In genomic region chr9:73080110-73080683, GRCh38 we compare ENCODE assay signal across 21 cellular contexts.
DNase-seq lines count a peak whose midpoint lies in the region; ATAC-seq, FAIRE-seq and TF ChIP-seq lines count a peak whose summit lies in the region.
"Had no signal": no experiment of that assay in that cellular context is flagged by ENCODE, and none has a peak within 500 bp of the region (broad histone marks: within the 10 kb centered on the region; RNA-seq: fewer than 3 reads in every experiment).

No MANE protein-coding gene starts in this region.

- H2BK12ac ChIP-seq in trophoblast cell (ENCODE audit: low read length), result peak overlapping the region; percentile 22

- DNase-seq in Daoy (ENCODE audit: low read depth), result peak; percentile 20
- peak; percentile 57 to 67 for DNase-seq in NCI-H524 (lab: John Stamatoyannopoulos, UW)
- no peak for DNase-seq in foreskin keratinocyte
- no peak for DNase-seq in trophoblast cell
- DNase-seq in D721Med (ENCODE audit: insufficient read length, low spot score), result no peak
- no peak for DNase-seq in frontal cortex (ENCODE audit: low spot score in 2 of 2)
- DNase-seq in activated CD8-positive, alpha-beta T cell treated with anti-CD3 and anti-CD28 coated beads, Interleukin-2, amount 10 ng/mL, durations not matched to agents 7 days and 5 days, result no peak
- no peak for DNase-seq in stimulated activated CD4-positive, alpha-beta T cell treated with anti-CD3 and anti-CD28 coated beads, Interleukin-4, amount 100 ng/mL, for 1 hour
- DNase-seq: activated CD4-positive, alpha-beta T cell treated with anti-CD3 and anti-CD28 coated beads for 36 hours; COR-L47; effector memory CD8-positive, alpha-beta T cell; gastrocnemius medialis; immature natural killer cell; NCI-H1436; NCI-H226; small intestine; T1000 had no signal

- no CpG with 5 or more reads among the region's 3 CpGs for WGBS in trophoblast cell (ENCODE audit: extremely low coverage, insufficient coverage, insufficient read length)

- no peak overlapping the region for H3K27ac ChIP-seq in foreskin keratinocyte
- no peak overlapping the region for H3K27ac ChIP-seq in trophoblast cell (ENCODE audit: low read depth, low read length)
- H3K27ac ChIP-seq: gastrocnemius medialis had no signal

- H4K12ac ChIP-seq in trophoblast cell (ENCODE audit: low read depth, low read length), result no peak overlapping the region

- no peak overlapping the region for H3K9ac ChIP-seq in trophoblast cell (ENCODE audit: low read length)

- no peaks in the 10 kb centered on the region for H3K9me3 Mint-ChIP-seq in activated CD8-positive, alpha-beta T cell treated with anti-CD3 and anti-CD28 coated beads, Interleukin-2, amount 10 ng/mL, durations not matched to agents 7 days and 5 days (ENCODE audit: insufficient read depth)
- H3K9me3 Mint-ChIP-seq: effector memory CD8-positive, alpha-beta T cell; immature natural killer cell; memory B cell; stimulated activated memory B cell treated with anti-CD40 and anti-IgM and Interleukin-4, amounts not matched to agents 10 μg/mL and 1 μg/mL and 100 μg/mL, for 72 hours had no signal

- no peaks in the 10 kb centered on the region for H3K9me3 ChIP-seq in trophoblast cell (ENCODE audit: insufficient read depth, low read depth, low read length)
- H3K9me3 ChIP-seq: gastrocnemius medialis had no signal

- no peaks in the 10 kb centered on the region for H3K79me2 ChIP-seq in trophoblast cell (ENCODE audit: control insufficient read depth, insufficient read depth, low read length, poor library complexity)

- ATAC-seq in foreskin keratinocyte, result peak; percentile 12
- no peak for ATAC-seq in activated CD8-positive, alpha-beta T cell treated with anti-CD3 and anti-CD28 coated beads, Interleukin-2, amount 10 ng/mL, durations not matched to agents 7 days and 5 days
- ATAC-seq: activated CD4-positive, alpha-beta T cell treated with anti-CD3 and anti-CD28 coated beads for 36 hours; effector memory CD8-positive, alpha-beta T cell; gastrocnemius medialis; stimulated activated memory B cell treated with anti-CD40 and anti-IgM and Interleukin-4, amounts not matched to agents 10 μg/mL and 1 μg/mL and 100 μg/mL, for 72 hours had no signal

- H3K4ac ChIP-seq in trophoblast cell (ENCODE audit: low read depth, low read length), result no peak overlapping the region

- peaks cover 24% of the 10 kb centered on the region for H3K27me3 Mint-ChIP-seq in activated CD8-positive, alpha-beta T cell treated with anti-CD3 and anti-CD28 coated beads, Interleukin-2, amount 10 ng/mL, durations not matched to agents 7 days and 5 days (ENCODE audit: low read depth)
- H3K27me3 Mint-ChIP-seq: memory B cell; stimulated activated memory B cell treated with anti-CD40 and anti-IgM and Interleukin-4, amounts not matched to agents 10 μg/mL and 1 μg/mL and 100 μg/mL, for 72 hours had no signal

- no peak overlapping the region for H4K8ac ChIP-seq in trophoblast cell (ENCODE audit: low read depth, low read length)

- H3K36me3 Mint-ChIP-seq in activated CD8-positive, alpha-beta T cell treated with anti-CD3 and anti-CD28 coated beads, Interleukin-2, amount 10 ng/mL, durations not matched to agents 7 days and 5 days (ENCODE audit: low read depth), result no peaks in the 10 kb centered on the region
- H3K36me3 Mint-ChIP-seq: activated naive CD8-positive, alpha-beta T cell; immature natural killer cell; memory B cell; stimulated activated memory B cell treated with anti-CD40 and anti-IgM and Interleukin-4, amounts not matched to agents 10 μg/mL and 1 μg/mL and 100 μg/mL, for 72 hours had no signal

- H2AK5ac ChIP-seq in trophoblast cell (ENCODE audit: low read length), result no peak overlapping the region

- no peak overlapping the region for H2AFZ ChIP-seq in trophoblast cell (ENCODE audit: insufficient read depth, low read length, poor library complexity)

- H4K91ac ChIP-seq in trophoblast cell (ENCODE audit: low read depth, low read length), result no peak overlapping the region

- no peak overlapping the region for H3K4me3 ChIP-seq in trophoblast cell (ENCODE audit: low read depth, low read length)
- H3K4me3 ChIP-seq: gastrocnemius medialis had no signal

- no peak overlapping the region for H3K14ac ChIP-seq in trophoblast cell (ENCODE audit: low read length)

- no peaks in the 10 kb centered on the region for H3K4me1 ChIP-seq in foreskin keratinocyte
- peaks cover 3% of the 10 kb centered on the region in 2 experiments for H3K4me1 ChIP-seq in trophoblast cell (ENCODE audit: control insufficient read depth in 1 of 2, insufficient read depth in 2 of 2, low read length in 2 of 2)
- H3K4me1 ChIP-seq: gastrocnemius medialis had no signal

- no peak overlapping the region for H2BK120ac ChIP-seq in trophoblast cell (ENCODE audit: insufficient read depth, low read length, poor library complexity)

- POLR2A ChIA-PET in activated CD8-positive, alpha-beta T cell treated with anti-CD3 and anti-CD28 coated beads, Interleukin-2, amount 10 ng/mL, durations not matched to agents 7 days and 5 days (lab: Charles Lee), result no interaction called here

- H3K79me1 ChIP-seq in trophoblast cell (ENCODE audit: low read length), result no peaks in the 10 kb centered on the region

- H3K4me1 Mint-ChIP-seq in activated CD8-positive, alpha-beta T cell treated with anti-CD3 and anti-CD28 coated beads, Interleukin-2, amount 10 ng/mL, durations not matched to agents 7 days and 5 days (ENCODE audit: low read depth), result no peaks in the 10 kb centered on the region
- H3K4me1 Mint-ChIP-seq: activated CD4-positive, alpha-beta T cell treated with anti-CD3 and anti-CD28 coated beads for 36 hours; immature natural killer cell; memory B cell; stimulated activated memory B cell treated with anti-CD40 and anti-IgM and Interleukin-4, amounts not matched to agents 10 μg/mL and 1 μg/mL and 100 μg/mL, for 72 hours had no signal

- H3K4me3 Mint-ChIP-seq in activated CD8-positive, alpha-beta T cell treated with anti-CD3 and anti-CD28 coated beads, Interleukin-2, amount 10 ng/mL, durations not matched to agents 7 days and 5 days, result no peak overlapping the region
- H3K4me3 Mint-ChIP-seq: activated CD4-positive, alpha-beta T cell treated with anti-CD3 and anti-CD28 coated beads for 36 hours; activated naive CD8-positive, alpha-beta T cell; effector memory CD8-positive, alpha-beta T cell; immature natural killer cell; memory B cell; stimulated activated memory B cell treated with anti-CD40 and anti-IgM and Interleukin-4, amounts not matched to agents 10 μg/mL and 1 μg/mL and 100 μg/mL, for 72 hours had no signal

- CTCF ChIA-PET in activated CD8-positive, alpha-beta T cell treated with anti-CD3 and anti-CD28 coated beads, Interleukin-2, amount 10 ng/mL, durations not matched to agents 7 days and 5 days (lab: Charles Lee), result interaction anchor here (0.8 to 2.6 kb wide), 6 partner anchors 9 to 223 kb away, joined by 3 to 9 read pairs (median 4); no protein-coding TSS in a partner anchor

- H2BK5ac ChIP-seq in trophoblast cell (ENCODE audit: low read depth, low read length, poor library complexity), result no peak overlapping the region

- H3K27ac Mint-ChIP-seq in activated CD8-positive, alpha-beta T cell treated with anti-CD3 and anti-CD28 coated beads, Interleukin-2, amount 10 ng/mL, durations not matched to agents 7 days and 5 days, result no peak overlapping the region
- H3K27ac Mint-ChIP-seq: activated CD4-positive, alpha-beta T cell treated with anti-CD3 and anti-CD28 coated beads for 36 hours; activated naive CD8-positive, alpha-beta T cell; effector memory CD8-positive, alpha-beta T cell; immature natural killer cell; memory B cell; stimulated activated memory B cell treated with anti-CD40 and anti-IgM and Interleukin-4, amounts not matched to agents 10 μg/mL and 1 μg/mL and 100 μg/mL, for 72 hours had no signal

- no peaks in the 10 kb centered on the region for H3K36me3 ChIP-seq in trophoblast cell (ENCODE audit: control insufficient read depth in 1 of 2, insufficient read depth in 2 of 2, low read length in 2 of 2)
- H3K36me3 ChIP-seq: gastrocnemius medialis had no signal

- FAIRE-seq in D721Med (lab: Jason Lieb, UNC) (no peak), frontal cortex (lab: Jason Lieb, UNC) (no peak)
- FAIRE-seq: urothelium cell line had no signal

- no peak overlapping the region for H3K4me2 ChIP-seq in trophoblast cell (ENCODE audit: low read length)

- TF ChIP-seq CTCF in foreskin keratinocyte (conservative IDR thresholded peaks at IDR 0.05), result no peak
- no peak for TF ChIP-seq CTCF in D721Med (IDR thresholded peaks at IDR 0.05; ENCODE audit: insufficient read depth, missing control alignments)

- H3K27me3 ChIP-seq in foreskin keratinocyte, result peaks cover 8% of the 10 kb centered on the region
- H3K27me3 ChIP-seq in trophoblast cell (ENCODE audit: insufficient read depth, low read length), result no peaks in the 10 kb centered on the region
- H3K27me3 ChIP-seq: gastrocnemius medialis had no signal

- no peak overlapping the region for H3K18ac ChIP-seq in trophoblast cell (ENCODE audit: low read length)

- no peak overlapping the region for H3K23ac ChIP-seq in trophoblast cell (ENCODE audit: low read length)

Comparison
In these comparisons a context has a peak if more than half of its experiments do, and no peak if none do; other contexts are left out.
1. DNase-seq: peak in Daoy (single experiment) and NCI-H524 (2 of 2); none in foreskin keratinocyte (0 of 2), trophoblast cell (0 of 2), D721Med (single experiment), frontal cortex (0 of 2), activated CD8-positive, alpha-beta T cell treated with anti-CD3 and anti-CD28 coated beads, Interleukin-2, amount 10 ng/mL, durations not matched to agents 7 days and 5 days (single experiment) and stimulated activated CD4-positive, alpha-beta T cell treated with anti-CD3 and anti-CD28 coated beads, Interleukin-4, amount 100 ng/mL, for 1 hour (single experiment).